ENCODE assay signal across 8 cellular contexts in the genomic region with DNA sequence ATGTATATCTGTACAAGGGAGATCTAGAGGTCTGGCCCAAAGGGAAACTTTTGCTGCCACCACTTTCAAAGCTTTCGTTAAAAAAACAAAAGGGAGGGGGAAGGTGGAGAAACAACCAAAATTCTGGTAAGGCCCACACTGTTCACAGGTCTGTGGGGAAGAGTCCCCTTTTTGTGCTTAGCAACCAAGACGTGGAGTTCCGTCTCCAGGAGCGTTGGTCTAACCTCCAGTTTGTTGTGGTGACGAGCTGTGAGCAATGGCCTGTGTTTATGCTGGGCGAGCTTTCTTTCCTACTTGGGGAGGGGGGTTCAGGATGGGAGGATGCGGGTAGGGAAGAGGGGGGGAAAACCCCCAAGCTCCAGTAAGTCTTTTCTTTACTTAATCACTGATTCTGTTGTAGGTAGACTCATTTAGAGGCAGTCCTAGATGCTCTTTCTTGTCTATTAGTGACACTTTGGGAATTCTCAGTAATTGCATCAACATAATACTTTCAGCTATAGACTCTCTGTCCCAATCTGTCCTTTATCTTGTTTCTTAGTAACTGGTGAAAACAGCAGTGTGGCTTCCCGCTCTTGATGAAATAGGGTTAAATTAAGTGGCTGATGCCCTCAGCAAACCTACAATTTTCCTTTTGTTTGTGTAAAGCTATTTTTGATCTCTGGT. TPM values are rescaled to one million over a fixed set of nuclear protein-coding genes. Genes with fewer than 3 reads are reported as not detected.
DNase-seq lines count a peak whose midpoint lies in the region; ATAC-seq and TF ChIP-seq lines count a peak whose summit lies in the region.

No MANE protein-coding gene starts in this region.

- no peaks in the 10 kb centered on the region for H3K27me3 ChIP-seq in mucosa of stomach (ENCODE audit: control insufficient read depth, insufficient read depth, low read length)

- H3K9me3 ChIP-seq in mucosa of stomach (ENCODE audit: control insufficient read depth, low read length): no peaks in the 10 kb centered on the region

- H3K4me1 ChIP-seq in mucosa of stomach (ENCODE audit: control insufficient read depth, insufficient read depth, low read length): peaks cover 22% of the 10 kb centered on the region

- TF ChIP-seq CTCF in LNCaP clone FGC (IDR thresholded peaks at IDR 0.05; ENCODE audit: control insufficient read depth, extremely low read depth, insufficient read depth): no peak

- no peaks in the 10 kb centered on the region for H3K36me3 ChIP-seq in mucosa of stomach (ENCODE audit: control insufficient read depth, insufficient read depth, low read length)

- peak; percentile 25 for ATAC-seq in GM21786 (IDR thresholded peaks at IDR 0.05; ENCODE audit: unreplicated experiment)

- DNase-seq in EL (peak; percentile 52), LNCaP clone FGC (ENCODE audit: low read depth) (no peak), dermis blood vessel endothelial cell (peak; percentile 90), cerebellar nuclear complex (lab: John Stamatoyannopoulos, UW) (no peak)
- peak; percentile 54 to 58 for DNase-seq in activated CD4-positive, alpha-beta T cell treated with anti-CD3 and anti-CD28 coated beads for 4 hours
- DNase-seq in stimulated activated naive CD4-positive, alpha-beta T cell (lab: John Stamatoyannopoulos, UW): peak; percentile 69 to 82 (median 79)

- peak overlapping the region; percentile 92 for H3K4me3 ChIP-seq in LNCaP clone FGC (ENCODE audit: low read depth, low read length)
- peak overlapping the region; percentile 48 for H3K4me3 ChIP-seq in mucosa of stomach (ENCODE audit: low read length)

- H3K9ac ChIP-seq in mucosa of stomach (ENCODE audit: low read length): peak overlapping the region; percentile 97

RNA-seq across cellular contexts. Expression of gene HIPK1, which starts 1.5 kb away (rescaled TPM):
- 36.8 and 50.4 TPM in 2 replicates for total RNA-seq in dermis blood vessel endothelial cell

RNA-seq across cellular contexts. Expression of gene DCLRE1B, which starts 25.5 kb away (rescaled TPM):
- total RNA-seq in dermis blood vessel endothelial cell: 2.4 and 3.3 TPM in 2 replicates

RNA-seq across cellular contexts. Expression of gene AP4B1, which starts 26.0 kb away (rescaled TPM):
- 26.7 and 38.3 TPM in 2 replicates for total RNA-seq in dermis blood vessel endothelial cell

RNA-seq across cellular contexts. Expression of gene BCL2L15, which starts 43.2 kb away (rescaled TPM):
- total RNA-seq in dermis blood vessel endothelial cell: 0.17 and 0.37 TPM in 2 replicates

RNA-seq across cellular contexts. Expression of gene OLFML3, which starts 48.6 kb away (rescaled TPM):
- 7.3 and 21.5 TPM in 2 replicates for total RNA-seq in dermis blood vessel endothelial cell

Comparison
In these comparisons a context has a peak if more than half of its experiments do, and no peak if none do; other contexts are left out.
1. DNase-seq: peak in EL (single experiment), activated CD4-positive, alpha-beta T cell treated with anti-CD3 and anti-CD28 coated beads for 4 hours (2 of 2), dermis blood vessel endothelial cell (single experiment) and stimulated activated naive CD4-positive, alpha-beta T cell (6 of 6); none in LNCaP clone FGC (single experiment) and cerebellar nuclear complex (0 of 2).